ENCODE assay signal across 18 cellular contexts in the genomic region with DNA sequence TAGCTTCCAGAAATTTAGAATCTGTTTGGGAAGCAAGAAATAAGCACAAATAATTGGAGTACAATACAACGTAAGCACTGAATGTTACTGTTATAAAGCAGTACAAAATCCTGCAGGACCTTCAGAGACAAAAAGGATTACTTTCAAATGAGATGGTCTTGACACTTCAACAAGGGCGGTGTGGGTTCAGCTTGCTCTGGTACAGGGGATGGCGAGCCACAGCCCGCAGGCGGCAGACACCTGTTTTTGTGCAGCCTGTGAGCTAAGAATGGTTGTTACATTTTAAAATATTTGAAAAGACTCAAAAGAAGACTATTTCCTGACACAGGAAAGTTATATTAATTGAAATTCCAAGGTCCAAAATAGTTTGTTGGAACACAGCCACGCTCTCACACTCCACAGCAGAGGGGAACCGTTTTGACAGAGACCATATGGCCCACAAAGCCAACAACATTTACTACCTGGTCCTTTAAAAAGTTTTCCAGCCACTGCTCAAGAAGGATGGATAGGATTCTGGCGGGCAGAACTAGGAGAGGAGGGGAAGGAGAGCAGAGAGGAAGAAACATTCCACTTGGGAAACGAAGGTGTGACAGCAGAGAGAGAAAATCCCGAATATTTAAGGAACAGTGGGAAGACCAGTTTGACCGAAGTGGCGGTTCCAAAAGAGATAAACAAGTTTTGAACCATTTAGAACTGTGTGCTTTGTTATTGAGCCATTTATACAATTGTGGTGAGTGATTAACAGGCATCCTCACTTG. TPM values are rescaled to one million over a fixed set of nuclear protein-coding genes. Genes with fewer than 3 reads are reported as not detected.
DNase-seq lines count a peak whose midpoint lies in the region; ATAC-seq and TF ChIP-seq lines count a peak whose summit lies in the region.
"Had no signal": no experiment of that assay in that cellular context is flagged by ENCODE, and none has a peak within 500 bp of the region (broad histone marks: within the 10 kb centered on the region; RNA-seq: fewer than 3 reads in every experiment).

No MANE protein-coding gene starts in this region.

- 56% methylated on average over 12 of the region's 12 CpGs for WGBS in right lobe of liver (ENCODE audit: insufficient coverage, low coverage, low lambda C conversion rate, missing lambda C conversion rate)

- no peak overlapping the region for H3K4me3 Mint-ChIP-seq in effector memory CD8-positive, alpha-beta T cell
- H3K4me3 Mint-ChIP-seq: activated B cell treated with CpG ODN at 0.5 μM for 24 hours; CD4-positive, alpha-beta memory T cell; T-helper 1 cell treated with Interleukin-12 subunit alpha and Interleukin-12 subunit beta and Interleukin-4 antibody, amounts not matched to agents 30 μg/mL and 1 μg/mL, for 36 hours had no signal

- peaks cover 46% of the 10 kb centered on the region for H3K4me1 ChIP-seq in left ventricle myocardium inferior
- peaks cover 0 to 64% (median 23%) of the 10 kb centered on the region in 4 donors for H3K4me1 ChIP-seq in right lobe of liver

- H3K4me1 Mint-ChIP-seq in effector memory CD8-positive, alpha-beta T cell (ENCODE audit: low read depth in 2 of 2), result peaks cover 13 to 28% of the 10 kb centered on the region in 2 donors

- no peaks in the 10 kb centered on the region for H3K36me3 ChIP-seq in left ventricle myocardium inferior
- no peaks in the 10 kb centered on the region for H3K36me3 ChIP-seq in right lobe of liver
- H3K36me3 ChIP-seq: gastrocnemius medialis, upper lobe of left lung had no signal

- TF ChIP-seq CTCF in left ventricle myocardium inferior (IDR thresholded peaks at IDR 0.05; ENCODE audit: borderline replicate concordance) (no peak), right lobe of liver (IDR thresholded peaks at IDR 0.05) (no peak)

- DNase-seq in left ventricle myocardium inferior (no peak), cardiac septum (ENCODE audit: low spot score) (no peak), right lobe of liver (no peak), NCI-H345 (lab: John Stamatoyannopoulos, UW) (no peak), middle frontal gyrus (ENCODE audit: extremely low spot score, low spot score) (no peak), OCI-M2 (lab: John Stamatoyannopoulos, UW; ENCODE audit: unreplicated experiment) (no peak)
- DNase-seq in effector memory CD8-positive, alpha-beta T cell, result no peak
- DNase-seq: activated B cell treated with CpG ODN at 0.5 μM for 24 hours; CD4-positive, alpha-beta memory T cell; cerebellar nuclear complex; gastrocnemius medialis; NCI-H146; stimulated activated naive CD4-positive, alpha-beta T cell treated with Interleukin-2 at 50 U/mL for 16 hours had no signal

- H3K4me3 ChIP-seq in left ventricle myocardium inferior, result no peak overlapping the region
- no peak overlapping the region for H3K4me3 ChIP-seq in right lobe of liver
- H3K4me3 ChIP-seq: gastrocnemius medialis, lung, upper lobe of left lung had no signal

- ATAC-seq in effector memory CD8-positive, alpha-beta T cell (replicated peaks), result no peak
- ATAC-seq in right lobe of liver (no peak), HG02870 (IDR thresholded peaks at IDR 0.05; ENCODE audit: unreplicated experiment) (no peak)
- ATAC-seq: gastrocnemius medialis had no signal

- H3K27me3 ChIP-seq in left ventricle myocardium inferior (ENCODE audit: low read depth) (no peaks in the 10 kb centered on the region), right lobe of liver (no peaks in the 10 kb centered on the region)
- H3K27me3 ChIP-seq: gastrocnemius medialis, upper lobe of left lung had no signal

- TF ChIP-seq POLR2A in right lobe of liver (IDR thresholded peaks at IDR 0.05), result no peak

- intact Hi-C loops in left ventricle myocardium inferior (cut with micrococcal nuclease), result no loop called here
- intact Hi-C loops in cardiac septum (cut with DNase I), result no loop called here
- intact Hi-C loops in right lobe of liver (cut with DNase I), result loop anchor here in 1 of 2 donors (10.0 kb wide), 1 partner anchor 139 kb away; no protein-coding TSS in a partner anchor

- peak overlapping the region; percentile 53 to 82 for H3K27ac Mint-ChIP-seq in effector memory CD8-positive, alpha-beta T cell
- H3K27ac Mint-ChIP-seq: activated B cell treated with CpG ODN at 0.5 μM for 24 hours; activated T-helper 2 cell treated with anti-CD3 and anti-CD28 coated beads, Interferon-gamma antibody, Interleukin-2, Interleukin-4, amounts not matched to agents 10 μg/mL and 5 μg/mL and 100 μg/mL, durations not matched to agents 14 hours and 24 hours and 36 hours; T-helper 1 cell treated with Interleukin-12 subunit alpha and Interleukin-12 subunit beta and Interleukin-4 antibody, amounts not matched to agents 30 μg/mL and 1 μg/mL, for 36 hours had no signal

- H3K27ac ChIP-seq in left ventricle myocardium inferior (replicated peaks) (peak overlapping the region; percentile 6), right lobe of liver (peak overlapping the region; percentile 49 to 89 (median 76))
- H3K27ac ChIP-seq: gastrocnemius medialis, upper lobe of left lung had no signal

- no peaks in the 10 kb centered on the region for H3K9me3 ChIP-seq in left ventricle myocardium inferior (replicated peaks)
- no peaks in the 10 kb centered on the region for H3K9me3 ChIP-seq in right lobe of liver
- H3K9me3 ChIP-seq: gastrocnemius medialis, upper lobe of left lung had no signal

- no peaks in the 10 kb centered on the region for H3K27me3 Mint-ChIP-seq in effector memory CD8-positive, alpha-beta T cell
- H3K27me3 Mint-ChIP-seq: activated B cell treated with CpG ODN at 0.5 μM for 24 hours; CD4-positive, alpha-beta memory T cell had no signal

- peaks cover 11% of the 10 kb centered on the region for H3K36me3 Mint-ChIP-seq in effector memory CD8-positive, alpha-beta T cell (ENCODE audit: insufficient read depth)

- H3K9me3 Mint-ChIP-seq in effector memory CD8-positive, alpha-beta T cell, result no peaks in the 10 kb centered on the region
- H3K9me3 Mint-ChIP-seq: activated B cell treated with CpG ODN at 0.5 μM for 24 hours; activated T-helper 2 cell treated with anti-CD3 and anti-CD28 coated beads, Interferon-gamma antibody, Interleukin-2, Interleukin-4, amounts not matched to agents 10 μg/mL and 5 μg/mL and 100 μg/mL, durations not matched to agents 14 hours and 24 hours and 36 hours; CD4-positive, alpha-beta memory T cell; T-helper 1 cell treated with Interleukin-12 subunit alpha and Interleukin-12 subunit beta and Interleukin-4 antibody, amounts not matched to agents 30 μg/mL and 1 μg/mL, for 36 hours had no signal

RNA-seq across cellular contexts. Expression of gene PRDM10, which starts 6.3 kb away (rescaled TPM):
- total RNA-seq in left ventricle myocardium inferior (5.4 TPM), cardiac septum (6.7 TPM), right lobe of liver (1 to 10 TPM; 3.4 to 6.8 (median 4.4) TPM)
